31 cellular contexts compared by ENCODE assay signal in genomic region chr2:33727361-33728032, GRCh38.
"Had no signal": no experiment of that assay in that cellular context is flagged by ENCODE, and none has a peak within 500 bp of the region (broad histone marks: within the 10 kb centered on the region; RNA-seq: fewer than 3 reads in every experiment).

No MANE protein-coding gene starts in this region.

- H3K4me3 Mint-ChIP-seq: dendritic cell treated with granulocyte-macrophage colony-stimulating factor and Interleukin-4, amounts not matched to agents 40 ng/mL and 50 ng/mL, for 4 days; endodermal cell; immature natural killer cell; memory B cell; nephron progenitor cell had no signal

- H3K36me3 Mint-ChIP-seq: immature natural killer cell had no signal

- H3K27me3 ChIP-seq: colonic mucosa, foreskin keratinocyte, gastroesophageal sphincter, pancreas, suprapubic skin, tibial artery, upper lobe of left lung had no signal

- H3K4me1 Mint-ChIP-seq: endodermal cell, immature natural killer cell, nephron progenitor cell had no signal

- H3K4me3 ChIP-seq: colonic mucosa, gastroesophageal sphincter, left ventricle myocardium inferior, lung, pancreas, smooth muscle cell, suprapubic skin, tibial artery, upper lobe of left lung had no signal

- H3K36me3 ChIP-seq: colonic mucosa, gastroesophageal sphincter, left ventricle myocardium inferior, pancreas, suprapubic skin, tibial artery, upper lobe of left lung had no signal

- H3K27ac Mint-ChIP-seq: dendritic cell treated with granulocyte-macrophage colony-stimulating factor and Interleukin-4, amounts not matched to agents 40 ng/mL and 50 ng/mL, for 4 days; endodermal cell; immature natural killer cell; memory B cell; nephron progenitor cell had no signal

- H3K27me3 Mint-ChIP-seq: dendritic cell treated with granulocyte-macrophage colony-stimulating factor and Interleukin-4, amounts not matched to agents 40 ng/mL and 50 ng/mL, for 4 days had no signal

- H3K4me2 ChIP-seq: smooth muscle cell had no signal

- H3K9me3 ChIP-seq: colonic mucosa, gastroesophageal sphincter, left ventricle myocardium inferior, pancreas, suprapubic skin, tibial artery, upper lobe of left lung had no signal

- DNase-seq: central memory CD4-positive, alpha-beta T cell; colonic mucosa; effector CD8-positive, alpha-beta T cell; endodermal cell; foreskin keratinocyte; hypothalamus; immature natural killer cell; islet precursor cell; kidney glomerular epithelial cell; left colon; left ventricle myocardium inferior; nephron progenitor cell; occipital lobe; retina; stimulated activated CD4-positive, alpha-beta T cell treated with anti-CD3 and anti-CD28 coated beads, Interleukin-12 subunit alpha, Interleukin-12 subunit beta, amount 100 ng/mL, for 4 hours; stimulated activated CD4-positive, alpha-beta T cell treated with anti-CD3 and anti-CD28 coated beads, Interleukin-1b, Interleukin-23, amount 100 ng/mL, for 48 hours; stimulated activated CD4-positive, alpha-beta T cell treated with anti-CD3 and anti-CD28 coated beads, Interleukin-4, amount 100 ng/mL, for 1 hour; stimulated activated CD8-positive, alpha-beta memory T cell treated with anti-CD3 and anti-CD28 coated beads, Interleukin-4, amount 100 ng/mL, for 48 hours; stimulated activated naive CD4-positive, alpha-beta T cell treated with Interleukin-2 at 50 U/mL for 16 hours; tibial artery had no signal

- H3K4me1 ChIP-seq: colonic mucosa, foreskin keratinocyte, gastroesophageal sphincter, left ventricle myocardium inferior, pancreas, suprapubic skin, tibial artery, upper lobe of left lung had no signal

- H3K27ac ChIP-seq: colonic mucosa, epithelial cell of prostate, foreskin keratinocyte, gastroesophageal sphincter, left ventricle myocardium inferior, pancreas, suprapubic skin, tibial artery, upper lobe of left lung had no signal

- ATAC-seq: esophagus mucosa, foreskin keratinocyte, gastroesophageal sphincter, left colon, pancreas, sciatic nerve had no signal
